1 cellular context compared by ENCODE assay signal in the genomic region with DNA sequence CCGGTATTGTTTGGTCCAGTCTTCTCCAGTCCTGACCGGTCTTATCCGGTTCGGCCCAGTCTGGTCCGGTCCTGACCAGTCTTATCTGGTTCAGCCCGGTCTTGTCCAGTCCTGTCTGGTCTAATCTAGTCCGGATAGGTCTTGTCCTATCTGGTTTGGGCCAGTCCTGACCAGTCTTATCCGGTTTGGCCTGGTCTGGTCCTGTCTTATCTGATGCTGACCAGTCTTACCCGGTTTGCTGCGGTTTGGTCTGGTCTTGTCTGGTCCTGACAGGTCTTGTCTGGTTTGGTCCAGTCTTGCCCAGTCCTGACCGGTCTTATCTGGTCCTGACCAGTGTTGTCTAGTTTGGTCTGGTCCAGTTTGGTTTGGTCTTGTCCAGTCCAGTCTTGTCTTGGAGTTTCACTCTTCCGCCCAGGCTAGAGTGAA.
TF ChIP-seq lines count a peak whose summit lies in the region.

No MANE protein-coding gene starts in this region.

TF ChIP-seq in HCT116, 20 proteins besides CTCF, POLR2A, EP300 and RAD21 (continued from another document):
- TF ChIP-seq, protein P1, sequence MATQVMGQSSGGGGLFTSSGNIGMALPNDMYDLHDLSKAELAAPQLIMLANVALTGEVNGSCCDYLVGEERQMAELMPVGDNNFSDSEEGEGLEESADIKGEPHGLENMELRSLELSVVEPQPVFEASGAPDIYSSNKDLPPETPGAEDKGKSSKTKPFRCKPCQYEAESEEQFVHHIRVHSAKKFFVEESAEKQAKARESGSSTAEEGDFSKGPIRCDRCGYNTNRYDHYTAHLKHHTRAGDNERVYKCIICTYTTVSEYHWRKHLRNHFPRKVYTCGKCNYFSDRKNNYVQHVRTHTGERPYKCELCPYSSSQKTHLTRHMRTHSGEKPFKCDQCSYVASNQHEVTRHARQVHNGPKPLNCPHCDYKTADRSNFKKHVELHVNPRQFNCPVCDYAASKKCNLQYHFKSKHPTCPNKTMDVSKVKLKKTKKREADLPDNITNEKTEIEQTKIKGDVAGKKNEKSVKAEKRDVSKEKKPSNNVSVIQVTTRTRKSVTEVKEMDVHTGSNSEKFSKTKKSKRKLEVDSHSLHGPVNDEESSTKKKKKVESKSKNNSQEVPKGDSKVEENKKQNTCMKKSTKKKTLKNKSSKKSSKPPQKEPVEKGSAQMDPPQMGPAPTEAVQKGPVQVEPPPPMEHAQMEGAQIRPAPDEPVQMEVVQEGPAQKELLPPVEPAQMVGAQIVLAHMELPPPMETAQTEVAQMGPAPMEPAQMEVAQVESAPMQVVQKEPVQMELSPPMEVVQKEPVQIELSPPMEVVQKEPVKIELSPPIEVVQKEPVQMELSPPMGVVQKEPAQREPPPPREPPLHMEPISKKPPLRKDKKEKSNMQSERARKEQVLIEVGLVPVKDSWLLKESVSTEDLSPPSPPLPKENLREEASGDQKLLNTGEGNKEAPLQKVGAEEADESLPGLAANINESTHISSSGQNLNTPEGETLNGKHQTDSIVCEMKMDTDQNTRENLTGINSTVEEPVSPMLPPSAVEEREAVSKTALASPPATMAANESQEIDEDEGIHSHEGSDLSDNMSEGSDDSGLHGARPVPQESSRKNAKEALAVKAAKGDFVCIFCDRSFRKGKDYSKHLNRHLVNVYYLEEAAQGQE (IDR thresholded peaks at IDR 0.05; ENCODE audit: low read depth), result no peak
